Comparison of ENCODE assay signal across 17 cellular contexts in genomic region chr1:205337481-205337880, GRCh38. TPM values are rescaled to one million over a fixed set of nuclear protein-coding genes. Genes with fewer than 3 reads are reported as not detected.
A peak's percentile ranks its signal among the peaks of the same experiment; 100 is the strongest.
DNase-seq lines count a peak whose midpoint lies in the region; ATAC-seq and TF ChIP-seq lines count a peak whose summit lies in the region.
"Had no signal": no experiment of that assay in that cellular context is flagged by ENCODE, and none has a peak within 500 bp of the region (broad histone marks: within the 10 kb centered on the region; RNA-seq: fewer than 3 reads in every experiment).

No MANE protein-coding gene starts in this region.

- H3K27me3 ChIP-seq in Loucy (ENCODE audit: insufficient read depth, low read length, poor library complexity, severe bottlenecking) (no peaks in the 10 kb centered on the region), thyroid gland (no peaks in the 10 kb centered on the region)

- H4K20me1 ChIP-seq in Loucy (ENCODE audit: insufficient read depth, low read length, poor library complexity, severe bottlenecking) = no peaks in the 10 kb centered on the region

- H3K9ac ChIP-seq in Loucy (ENCODE audit: low read depth, low read length, poor library complexity, severe bottlenecking) = no peak overlapping the region

- no peak for TF ChIP-seq CTCF in Loucy (conservative IDR thresholded peaks at IDR 0.05; ENCODE audit: low read length)
- TF ChIP-seq CTCF in thyroid gland (IDR thresholded peaks at IDR 0.05) = no peak

- no peaks in the 10 kb centered on the region for H3F3A ChIP-seq in Loucy (ENCODE audit: low read depth)

- H3K27ac ChIP-seq in thyroid gland = peak overlapping the region; percentile 44 to 74 (median 70)
- H3K27ac ChIP-seq: C4-2B had no signal

- no peak overlapping the region for H3K27ac Mint-ChIP-seq in activated T-cell treated with anti-CD3 and anti-CD28 coated beads, Interleukin-2, amount 50 U/mL, for 72 hours
- H3K27ac Mint-ChIP-seq: CD4-positive, alpha-beta T cell had no signal

- H2AFZ ChIP-seq in Loucy (ENCODE audit: low read length) = 0 out of 2 replicates have a peak overlapping the region, but pooled peaks have one; percentile 54

- H3K9me3 ChIP-seq in Loucy (ENCODE audit: insufficient read depth, low read depth, low read length) = no peaks in the 10 kb centered on the region
- no peaks in the 10 kb centered on the region for H3K9me3 ChIP-seq in thyroid gland
- H3K9me3 ChIP-seq: HAP-1 had no signal

- H3K27me3 Mint-ChIP-seq in activated T-cell treated with anti-CD3 and anti-CD28 coated beads, Interleukin-2, amount 50 U/mL, for 72 hours (ENCODE audit: low read depth) = peaks cover 13% of the 10 kb centered on the region

- DNase-seq in NCI-H82 treated with DMSO at 0.1 percent for 48 hours (lab: John Stamatoyannopoulos, UW; ENCODE audit: unreplicated experiment) (peak; percentile 50), erythroblast (lab: John Stamatoyannopoulos, UW) (no peak), thyroid gland (peak in 1 of 2 donors; percentile 17), NCI-H2196 (lab: John Stamatoyannopoulos, UW; ENCODE audit: unreplicated experiment) (no peak), T-helper 1 cell (no peak)
- DNase-seq in activated T-cell treated with anti-CD3 and anti-CD28 coated beads, Interleukin-2, amount 50 U/mL, for 72 hours = no peak
- DNase-seq: ACHN; AML-193; CD4-positive, alpha-beta T cell; DMS153; DMS79 treated with DMSO at 0.1 percent for 48 hours; GF-D8 had no signal

- no peaks in the 10 kb centered on the region for H3K36me3 ChIP-seq in Loucy (ENCODE audit: insufficient read depth, low read length)
- H3K36me3 ChIP-seq in thyroid gland = no peaks in the 10 kb centered on the region
- H3K36me3 ChIP-seq: HAP-1 had no signal

- H3K79me2 ChIP-seq in Loucy (ENCODE audit: insufficient read depth, low read length) = no peaks in the 10 kb centered on the region

- no peak overlapping the region for H3K4me2 ChIP-seq in Loucy (ENCODE audit: low read depth, low read length, poor library complexity, severe bottlenecking)

- H3K4me3 ChIP-seq in Loucy (ENCODE audit: low read length, poor library complexity, severe bottlenecking) = no peak overlapping the region
- H3K4me3 ChIP-seq in thyroid gland (replicated peaks in 1 of 3) = no peak overlapping the region
- H3K4me3 ChIP-seq: HAP-1 had no signal

- peaks cover 8% of the 10 kb centered on the region for H3K4me1 Mint-ChIP-seq in activated T-cell treated with anti-CD3 and anti-CD28 coated beads, Interleukin-2, amount 50 U/mL, for 72 hours (ENCODE audit: low read depth)

- H3K36me3 Mint-ChIP-seq in activated T-cell treated with anti-CD3 and anti-CD28 coated beads, Interleukin-2, amount 50 U/mL, for 72 hours (ENCODE audit: insufficient read depth in 2 of 2) = no peaks in the 10 kb centered on the region

- H3K9me3 Mint-ChIP-seq in activated T-cell treated with anti-CD3 and anti-CD28 coated beads, Interleukin-2, amount 50 U/mL, for 72 hours = no peaks in the 10 kb centered on the region
- H3K9me3 Mint-ChIP-seq: CD4-positive, alpha-beta T cell had no signal

- 57% methylated on average over 5 to 7 of the region's 7 CpGs for WGBS in thyroid gland, 2 donors

- H3K4me1 ChIP-seq in Loucy (ENCODE audit: insufficient read depth, low read length, poor library complexity, severe bottlenecking) = no peaks in the 10 kb centered on the region
- H3K4me1 ChIP-seq in thyroid gland = peaks cover 8 to 18% of the 10 kb centered on the region in 2 donors
- H3K4me1 ChIP-seq: HAP-1 had no signal

- H3K9me2 ChIP-seq in Loucy (replicated peaks; ENCODE audit: low read depth, low read length) = no peaks in the 10 kb centered on the region

- ATAC-seq in activated T-cell treated with anti-CD3 and anti-CD28 coated beads, Interleukin-2, amount 50 U/mL, for 72 hours (replicated peaks in 1 of 2) = no peak

- TF ChIP-seq POLR2A in erythroblast (IDR thresholded peaks at IDR 0.05; ENCODE audit: low read length) (peak; percentile 19), thyroid gland (IDR thresholded peaks at IDR 0.05) (no peak)

- intact Hi-C loops in thyroid gland (cut with DNase I) = no loop called here

- H3K4me3 Mint-ChIP-seq in activated T-cell treated with anti-CD3 and anti-CD28 coated beads, Interleukin-2, amount 50 U/mL, for 72 hours = no peak overlapping the region
- H3K4me3 Mint-ChIP-seq: CD4-positive, alpha-beta T cell had no signal

RNA-seq across cellular contexts. Expression of gene NUAK2, which starts 15.9 kb away (rescaled TPM):
- total RNA-seq in thyroid gland = 10 to 100 TPM; 16.8 to 41.0 (median 26.8) TPM
- 1 to 10 TPM; 5.4 to 5.7 TPM for total RNA-seq in activated T-cell treated with anti-CD3 and anti-CD28 coated beads, Interleukin-2, amount 50 U/mL, for 72 hours

RNA-seq across cellular contexts. Expression of gene KLHDC8A, which starts 19.2 kb away (rescaled TPM):
- 1 to 10 TPM; 1.1 to 2.0 (median 1.5) TPM for total RNA-seq in thyroid gland
- total RNA-seq in activated T-cell treated with anti-CD3 and anti-CD28 coated beads, Interleukin-2, amount 50 U/mL, for 72 hours = not detected
- total RNA-seq: CD4-positive, alpha-beta T cell; H4; HT-29 had no signal
